31 cellular contexts compared by ENCODE assay signal in genomic region chr13:40466271-40466670, GRCh38.
"Had no signal": no experiment of that assay in that cellular context is flagged by ENCODE, and none has a peak within 500 bp of the region (broad histone marks: within the 10 kb centered on the region; RNA-seq: fewer than 3 reads in every experiment).

No MANE protein-coding gene starts in this region.

- H3K4me1 ChIP-seq: left lung, lower lobe of right lung, parathyroid adenoma, right lobe of liver, suprapubic skin had no signal

- H3K27me3 ChIP-seq: left lung, neutrophil, right atrium auricular region, right lobe of liver, spleen, suprapubic skin, tibial artery, vagina had no signal

- H3K27ac ChIP-seq: left lung, lower lobe of right lung, neutrophil, parathyroid adenoma, right atrium auricular region, right lobe of liver, spleen, suprapubic skin, thoracic aorta, tibial artery, vagina had no signal

- H3K36me3 ChIP-seq: left lung, lower lobe of right lung, neutrophil, right atrium auricular region, right lobe of liver, spleen, suprapubic skin, thoracic aorta, tibial artery, vagina had no signal

- H3K9me3 ChIP-seq: left lung, lower lobe of right lung, mucosa of descending colon, neutrophil, right atrium auricular region, right lobe of liver, spleen, suprapubic skin, thoracic aorta, tibial artery, vagina had no signal

- H3K79me2 ChIP-seq: parathyroid adenoma had no signal

- H3K4me3 ChIP-seq: left lung, lower lobe of right lung, mucosa of descending colon, right atrium auricular region, right lobe of liver, spleen, suprapubic skin, thoracic aorta, tibial artery, vagina had no signal

- H3K27ac Mint-ChIP-seq: immature natural killer cell; nephron; stimulated activated effector memory CD8-positive, alpha-beta T cell treated with anti-CD3 and anti-CD28 coated beads, Interleukin-12 subunit alpha, Interleukin-12 subunit beta, amount 100 ng/mL, for 72 hours; stimulated activated naive CD8-positive, alpha-beta T cell treated with anti-CD3 and anti-CD28 coated beads, Interleukin-15, Interleukin-2, amounts not matched to agents 100 ng/mL and 50 ng/mL, for 24 hours; type B pancreatic cell had no signal

- ATAC-seq: left colon; left lung; lower lobe of right lung; mucosa of descending colon; naive thymus-derived CD4-positive, alpha-beta T cell; right lobe of liver; stimulated activated effector memory CD8-positive, alpha-beta T cell treated with anti-CD3 and anti-CD28 coated beads, Interleukin-12 subunit alpha, Interleukin-12 subunit beta, amount 100 ng/mL, for 72 hours had no signal

- FAIRE-seq: islet of Langerhans, kidney, small intestine had no signal

- H3K4me3 Mint-ChIP-seq: immature natural killer cell; naive thymus-derived CD4-positive, alpha-beta T cell; nephron; neural crest cell; stimulated activated effector memory CD8-positive, alpha-beta T cell treated with anti-CD3 and anti-CD28 coated beads, Interleukin-12 subunit alpha, Interleukin-12 subunit beta, amount 100 ng/mL, for 72 hours; stimulated activated naive CD8-positive, alpha-beta T cell treated with anti-CD3 and anti-CD28 coated beads, Interleukin-15, Interleukin-2, amounts not matched to agents 100 ng/mL and 50 ng/mL, for 24 hours; type B pancreatic cell had no signal

- H3K9me3 Mint-ChIP-seq: immature natural killer cell, nephron had no signal

- H3K27me3 Mint-ChIP-seq: naive thymus-derived CD4-positive, alpha-beta T cell; stimulated activated naive CD8-positive, alpha-beta T cell treated with anti-CD3 and anti-CD28 coated beads, Interleukin-15, Interleukin-2, amounts not matched to agents 100 ng/mL and 50 ng/mL, for 24 hours; type B pancreatic cell had no signal

- H3K36me3 Mint-ChIP-seq: immature natural killer cell; stimulated activated effector memory CD8-positive, alpha-beta T cell treated with anti-CD3 and anti-CD28 coated beads, Interleukin-12 subunit alpha, Interleukin-12 subunit beta, amount 100 ng/mL, for 72 hours had no signal

- DNase-seq: head of caudate nucleus; hypothalamus; immature natural killer cell; kidney; left colon; left lung; lower lobe of right lung; mammary epithelial cell; mesenchymal stem cell; midbrain; mucosa of descending colon; naive thymus-derived CD4-positive, alpha-beta T cell; occipital lobe; right lobe of liver; small intestine; spleen; stimulated activated CD4-positive, alpha-beta T cell treated with anti-CD3 and anti-CD28 coated beads, Interleukin-4, amount 100 ng/mL, for 24 hours; stimulated activated naive CD4-positive, alpha-beta T cell; tibial artery had no signal
